ENCODE assay signal across 11 cellular contexts in genomic region chr3:157077565-157077991, GRCh38.
A peak's percentile ranks its signal among the peaks of the same experiment; 100 is the strongest.
DNase-seq lines count a peak whose midpoint lies in the region; ATAC-seq, FAIRE-seq and TF ChIP-seq lines count a peak whose summit lies in the region.
"Had no signal": no experiment of that assay in that cellular context is flagged by ENCODE, and none has a peak within 500 bp of the region (broad histone marks: within the 10 kb centered on the region; RNA-seq: fewer than 3 reads in every experiment).

No MANE protein-coding gene starts in this region.

- peak; percentile 35; the same call in 1 of the 2 replicates for TF ChIP-seq CTCF in BJ (IDR thresholded peaks at IDR 0.05; ENCODE audit: insufficient read depth, low read depth, low read length)
- 0 out of 2 replicates have a peak, but pooled peaks have one; percentile 24 for TF ChIP-seq CTCF in PC-3 (conservative IDR thresholded peaks at IDR 0.05; ENCODE audit: low read depth, low read length)
- TF ChIP-seq CTCF in fibroblast of villous mesenchyme (IDR thresholded peaks at IDR 0.05; ENCODE audit: insufficient read depth, low read depth, low read length), result peak; percentile 43
- no peak for TF ChIP-seq CTCF in GM13976 (IDR thresholded peaks at IDR 0.05; ENCODE audit: borderline replicate concordance, control extremely low read depth, extremely low read depth, insufficient read depth, missing control alignments)

- no peaks in the 10 kb centered on the region for H4K20me1 ChIP-seq in PC-3 (ENCODE audit: low read length)

- CTCF ChIA-PET in BJ (lab: Yijun Ruan, JAX) (interaction anchor here (0.7 to 2.9 kb wide), 6 partner anchors 10 to 597 kb away, joined by 3 to 13 read pairs (median 6); partner anchors contain the start of gene TIPARP), PC-3 (lab: Charles Lee) (no interaction called here)

- DNase-seq in BJ (ENCODE audit: low read depth) (no peak), PC-3 (no peak), fibroblast of villous mesenchyme (ENCODE audit: low read depth) (peak; percentile 68), renal cortical epithelial cell (ENCODE audit: low read depth) (peak; percentile 91), T-helper 9 cell (no peak), GM19239 (ENCODE audit: insufficient read length, low spot score) (no peak), GM13976 (ENCODE audit: low spot score) (no peak), NCI-H774 (lab: John Stamatoyannopoulos, UW) (no peak)
- DNase-seq: naive B cell, NCI-H2029 had no signal

- FAIRE-seq in GM19239 (lab: Jason Lieb, UNC), result no peak
- FAIRE-seq: bronchial epithelial cell had no signal

- H3K79me2 ChIP-seq in PC-3 (ENCODE audit: low read length), result no peaks in the 10 kb centered on the region

- H3K36me3 ChIP-seq in BJ (ENCODE audit: control insufficient read depth, insufficient read depth, low read length) (no peaks in the 10 kb centered on the region), PC-3 (ENCODE audit: low read depth, low read length) (no peaks in the 10 kb centered on the region)

- H3K27me3 ChIP-seq in BJ (ENCODE audit: control insufficient read depth, insufficient read depth, low read length) (no peaks in the 10 kb centered on the region), PC-3 (ENCODE audit: low read length) (no peaks in the 10 kb centered on the region)

- intact Hi-C loops in PC-3 (cut with micrococcal nuclease), result no loop called here

- peaks cover 4% of the 10 kb centered on the region for H3F3A ChIP-seq in PC-3 (ENCODE audit: low read length, unreplicated experiment)

- in situ Hi-C loops in GM13976 (cut with MboI; ENCODE audit: low sequenced_read_pairs, unreplicated experiment), result loop anchor here (10.0 to 25.0 kb wide), 2 partner anchors 253 to 540 kb away; partner anchors contain the start of gene LEKR1

- H3K4me1 ChIP-seq in PC-3 (ENCODE audit: insufficient read depth, low read length), result peaks cover 29% of the 10 kb centered on the region

- POLR2A ChIA-PET in BJ (lab: Charles Lee) (no interaction called here), PC-3 (lab: Charles Lee; ENCODE audit: unreplicated experiment) (no interaction called here)

- H3K9ac ChIP-seq in PC-3 (ENCODE audit: low read length), result no peak overlapping the region

- no peak overlapping the region for H2AFZ ChIP-seq in PC-3 (ENCODE audit: low read length)

- no peak for ATAC-seq in PC-3

- H3K9me2 ChIP-seq in PC-3 (replicated peaks; ENCODE audit: low read length), result no peaks in the 10 kb centered on the region

- H3K4me3 ChIP-seq in BJ (ENCODE audit: low read depth, low read length) (no peak overlapping the region), PC-3 (ENCODE audit: low read length) (no peak overlapping the region), fibroblast of villous mesenchyme (ENCODE audit: low read depth, low read length) (no peak overlapping the region)

- no peak overlapping the region for H3K4me2 ChIP-seq in PC-3 (ENCODE audit: low read length)

- no peaks in the 10 kb centered on the region for H3K9me3 ChIP-seq in PC-3 (ENCODE audit: low read length)

- no peak overlapping the region for H3K27ac ChIP-seq in PC-3 (ENCODE audit: low read length)

- BruUV-seq in PC-3 (replicated peaks; lab: Mats Ljungman, UMichigan), result no TSS peak

Comparison
In these comparisons a context has a peak if more than half of its experiments do, and no peak if none do; other contexts are left out.
1. DNase-seq: peak in fibroblast of villous mesenchyme (single experiment) and renal cortical epithelial cell (single experiment); none in BJ (single experiment), PC-3 (single experiment), T-helper 9 cell (single experiment), GM19239 (single experiment), GM13976 (single experiment) and NCI-H774 (single experiment).